In genomic region chr13:30159446-30159839, GRCh38 we compare ENCODE assay signal across 11 cellular contexts.
DNase-seq lines count a peak whose midpoint lies in the region; ATAC-seq and TF ChIP-seq lines count a peak whose summit lies in the region.
"Had no signal": no experiment of that assay in that cellular context is flagged by ENCODE, and none has a peak within 500 bp of the region (broad histone marks: within the 10 kb centered on the region; RNA-seq: fewer than 3 reads in every experiment).

No MANE protein-coding gene starts in this region.

- peak overlapping the region; percentile 62 for H3K27ac ChIP-seq in vagina
- H3K27ac ChIP-seq: left ventricle myocardium inferior had no signal

- peaks cover 45% of the 10 kb centered on the region for H3K4me1 Mint-ChIP-seq in activated T-cell treated with anti-CD3 and anti-CD28 coated beads, Interleukin-2, amount 50 U/mL, for 24 hours (ENCODE audit: low read depth)

- no peak overlapping the region for H3K4me3 ChIP-seq in kidney epithelial cell (ENCODE audit: low read depth, low read length)
- no peak overlapping the region for H3K4me3 ChIP-seq in vagina
- H3K4me3 ChIP-seq: left ventricle myocardium inferior had no signal

- no peaks in the 10 kb centered on the region for H3K9me3 Mint-ChIP-seq in activated T-cell treated with anti-CD3 and anti-CD28 coated beads, Interleukin-2, amount 50 U/mL, for 24 hours
- H3K9me3 Mint-ChIP-seq: CD8-positive, alpha-beta memory T cell had no signal

- H3K27me3 ChIP-seq in kidney epithelial cell (ENCODE audit: control insufficient read depth, insufficient read depth, low read length): peaks cover 5% of the 10 kb centered on the region
- H3K27me3 ChIP-seq in vagina: no peaks in the 10 kb centered on the region

- DNase-seq in cardiac septum (ENCODE audit: low spot score) (peak; percentile 73), left ventricle myocardium superior (no peak), kidney epithelial cell (ENCODE audit: low read depth) (peak; percentile 68), vagina (ENCODE audit: extremely low spot score in 2 of 2) (no peak), SHP77 treated with DMSO at 0.1 percent for 48 hours (lab: John Stamatoyannopoulos, UW) (no peak)
- DNase-seq in activated T-cell treated with anti-CD3 and anti-CD28 coated beads, Interleukin-2, amount 50 U/mL, for 24 hours: peak; percentile 64
- DNase-seq: left ventricle myocardium inferior, NCI-H1436 had no signal

- intact Hi-C loops in cardiac septum (cut with DNase I): no loop called here
- intact Hi-C loops in left ventricle myocardium superior (cut with micrococcal nuclease): no loop called here
- intact Hi-C loops in vagina (cut with DNase I): no loop called here

- H3K27ac Mint-ChIP-seq in activated T-cell treated with anti-CD3 and anti-CD28 coated beads, Interleukin-2, amount 50 U/mL, for 24 hours: peak overlapping the region; percentile 86

- H3K27me3 Mint-ChIP-seq in activated T-cell treated with anti-CD3 and anti-CD28 coated beads, Interleukin-2, amount 50 U/mL, for 24 hours: no peaks in the 10 kb centered on the region

- peaks cover 12% of the 10 kb centered on the region for H3K4me1 ChIP-seq in vagina
- H3K4me1 ChIP-seq: left ventricle myocardium inferior had no signal

- TF ChIP-seq CTCF in kidney epithelial cell (IDR thresholded peaks at IDR 0.05; ENCODE audit: insufficient read depth, low read length, poor library complexity, severe bottlenecking) (no peak), vagina (IDR thresholded peaks at IDR 0.05) (no peak)

- peak overlapping the region; percentile 48 for H3K4me3 Mint-ChIP-seq in activated T-cell treated with anti-CD3 and anti-CD28 coated beads, Interleukin-2, amount 50 U/mL, for 24 hours

- no peaks in the 10 kb centered on the region for H3K9me3 ChIP-seq in vagina
- H3K9me3 ChIP-seq: left ventricle myocardium inferior had no signal

- TF ChIP-seq POLR2A in vagina (IDR thresholded peaks at IDR 0.05): no peak

- H3K36me3 ChIP-seq in kidney epithelial cell (ENCODE audit: control insufficient read depth, insufficient read depth, low read length): no peaks in the 10 kb centered on the region
- no peaks in the 10 kb centered on the region for H3K36me3 ChIP-seq in vagina
- H3K36me3 ChIP-seq: left ventricle myocardium inferior had no signal

- ATAC-seq in left ventricle myocardium superior (no peak), HG03342 (IDR thresholded peaks at IDR 0.05; ENCODE audit: unreplicated experiment) (no peak), GM19452 (IDR thresholded peaks at IDR 0.05; ENCODE audit: unreplicated experiment) (no peak)

- H3K36me3 Mint-ChIP-seq in activated T-cell treated with anti-CD3 and anti-CD28 coated beads, Interleukin-2, amount 50 U/mL, for 24 hours (ENCODE audit: low read depth): no peaks in the 10 kb centered on the region

Comparison
In these comparisons a context has a peak if more than half of its experiments do, and no peak if none do; other contexts are left out.
1. DNase-seq: peak in cardiac septum (single experiment), activated T-cell treated with anti-CD3 and anti-CD28 coated beads, Interleukin-2, amount 50 U/mL, for 24 hours (single experiment) and kidney epithelial cell (single experiment); none in left ventricle myocardium superior (single experiment), vagina (0 of 2) and SHP77 treated with DMSO at 0.1 percent for 48 hours (single experiment).